ENCODE assay signal across 19 cellular contexts in genomic region chr1:184686540-184686939, GRCh38.
A peak's percentile ranks its signal among the peaks of the same experiment; 100 is the strongest.
DNase-seq lines count a peak whose midpoint lies in the region; ATAC-seq, FAIRE-seq and TF ChIP-seq lines count a peak whose summit lies in the region.
"Had no signal": no experiment of that assay in that cellular context is flagged by ENCODE, and none has a peak within 500 bp of the region (broad histone marks: within the 10 kb centered on the region; RNA-seq: fewer than 3 reads in every experiment).

No MANE protein-coding gene starts in this region.

- FAIRE-seq in GM12891 (lab: Jason Lieb, UNC) (no peak), D721Med (lab: Jason Lieb, UNC) (no peak)
- FAIRE-seq: RCC 7860 had no signal

- POLR2A ChIA-PET in activated CD4-positive, alpha-beta memory T cell treated with anti-CD3 and anti-CD28 coated beads for 36 hours (lab: Charles Lee): no interaction called here

- no peak overlapping the region for H3K4me3 ChIP-seq in body of pancreas
- H3K4me3 ChIP-seq: neural progenitor cell had no signal

- no peak for TF ChIP-seq CTCF in body of pancreas (IDR thresholded peaks at IDR 0.05)
- no peak for TF ChIP-seq CTCF in D721Med (IDR thresholded peaks at IDR 0.05; ENCODE audit: insufficient read depth, missing control alignments)

- no peak overlapping the region for H3K4me3 Mint-ChIP-seq in activated CD4-positive, alpha-beta memory T cell treated with anti-CD3 and anti-CD28 coated beads for 36 hours
- H3K4me3 Mint-ChIP-seq: activated CD8-positive, alpha-beta memory T cell treated with anti-CD3 and anti-CD28 coated beads, Interleukin-2, amount 10 ng/mL, durations not matched to agents 7 days and 5 days; B cell; brain; neural progenitor cell had no signal

- no peaks in the 10 kb centered on the region for H3K9me3 ChIP-seq in body of pancreas

- no peaks in the 10 kb centered on the region for H3K36me3 ChIP-seq in body of pancreas (replicated peaks in 1 of 2; ENCODE audit: insufficient read depth in 1 of 2, low read depth in 2 of 2)
- H3K36me3 ChIP-seq: neural progenitor cell had no signal

- H3K4me1 ChIP-seq in body of pancreas: no peaks in the 10 kb centered on the region

- no peak for TF ChIP-seq POLR2A in body of pancreas (IDR thresholded peaks at IDR 0.05)
- TF ChIP-seq POLR2A in GM12891 (IDR thresholded peaks at IDR 0.05; ENCODE audit: low read depth, low read length): no peak

- no peak overlapping the region for H3K27ac Mint-ChIP-seq in activated CD4-positive, alpha-beta memory T cell treated with anti-CD3 and anti-CD28 coated beads for 36 hours
- H3K27ac Mint-ChIP-seq: activated CD8-positive, alpha-beta memory T cell treated with anti-CD3 and anti-CD28 coated beads, Interleukin-2, amount 10 ng/mL, durations not matched to agents 7 days and 5 days; B cell; neural progenitor cell had no signal

- no peaks in the 10 kb centered on the region for H3K27me3 Mint-ChIP-seq in activated CD4-positive, alpha-beta memory T cell treated with anti-CD3 and anti-CD28 coated beads for 36 hours
- H3K27me3 Mint-ChIP-seq: activated CD8-positive, alpha-beta memory T cell treated with anti-CD3 and anti-CD28 coated beads, Interleukin-2, amount 10 ng/mL, durations not matched to agents 7 days and 5 days; B cell; brain had no signal

- no peaks in the 10 kb centered on the region for H3K36me3 Mint-ChIP-seq in activated CD4-positive, alpha-beta memory T cell treated with anti-CD3 and anti-CD28 coated beads for 36 hours
- H3K36me3 Mint-ChIP-seq: activated CD8-positive, alpha-beta memory T cell treated with anti-CD3 and anti-CD28 coated beads, Interleukin-2, amount 10 ng/mL, durations not matched to agents 7 days and 5 days; neural progenitor cell had no signal

- intact Hi-C loops in body of pancreas (cut with DNase I): loop anchor here (5.0 kb wide), 1 partner anchor 609 kb away; no protein-coding TSS in a partner anchor
- intact Hi-C loops in activated CD4-positive, alpha-beta memory T cell treated with anti-CD3 and anti-CD28 coated beads for 36 hours (cut with micrococcal nuclease): no loop called here

- no peaks in the 10 kb centered on the region for H3K27me3 ChIP-seq in body of pancreas
- H3K27me3 ChIP-seq: neural progenitor cell had no signal

- 23 to 39% methylated on average over 3 of the region's 3 CpGs for WGBS in body of pancreas, 2 donors

- CTCF ChIA-PET in activated CD4-positive, alpha-beta memory T cell treated with anti-CD3 and anti-CD28 coated beads for 36 hours (lab: Charles Lee): interaction anchor here (1.3 kb wide), 1 partner anchor 23 kb away, joined by 3 read pairs; no protein-coding TSS in a partner anchor

- H3K4me1 Mint-ChIP-seq in activated CD4-positive, alpha-beta memory T cell treated with anti-CD3 and anti-CD28 coated beads for 36 hours (ENCODE audit: low read depth): no peaks in the 10 kb centered on the region
- H3K4me1 Mint-ChIP-seq: activated CD8-positive, alpha-beta memory T cell treated with anti-CD3 and anti-CD28 coated beads, Interleukin-2, amount 10 ng/mL, durations not matched to agents 7 days and 5 days had no signal

- no peak for ATAC-seq in body of pancreas
- ATAC-seq in left lobe of liver: peak; percentile 17
- ATAC-seq: activated CD4-positive, CD25-positive, alpha-beta regulatory T cell treated with anti-CD3 and anti-CD28 coated beads, Interleukin-2, amount 50 U/mL, for 24 hours; activated CD8-positive, alpha-beta memory T cell treated with anti-CD3 and anti-CD28 coated beads, Interleukin-2, amount 10 ng/mL, durations not matched to agents 7 days and 5 days; sciatic nerve had no signal

- DNase-seq in EL: peak; percentile 10
- DNase-seq in MV-4-11 (lab: John Stamatoyannopoulos, UW): peak; percentile 27
- peak; percentile 16 to 48 (median 42) for DNase-seq in body of pancreas
- DNase-seq in left lobe of liver (ENCODE audit: low spot score): no peak
- DNase-seq in NCI-H2081 (lab: John Stamatoyannopoulos, UW): no peak
- no peak for DNase-seq in GM12891 (ENCODE audit: insufficient read length, low spot score)
- DNase-seq in activated CD4-positive, alpha-beta memory T cell treated with anti-CD3 and anti-CD28 coated beads for 36 hours: no peak
- DNase-seq in D721Med (ENCODE audit: insufficient read length, low spot score): no peak
- DNase-seq: activated CD8-positive, alpha-beta memory T cell treated with anti-CD3 and anti-CD28 coated beads, Interleukin-2, amount 10 ng/mL, durations not matched to agents 7 days and 5 days; activated gamma-delta T cell treated with Interleukin-2 at 50 U/mL for 16 hours; NCI-H1436; NCI-H510A; stimulated activated CD4-positive, alpha-beta T cell treated with anti-CD3 and anti-CD28 coated beads, Interleukin-2, amount 100 ng/mL, for 48 hours had no signal

- H3K27ac ChIP-seq in body of pancreas: no peak overlapping the region
- H3K27ac ChIP-seq: neural progenitor cell had no signal

- H3K9me3 Mint-ChIP-seq in activated CD4-positive, alpha-beta memory T cell treated with anti-CD3 and anti-CD28 coated beads for 36 hours: peaks cover 2% of the 10 kb centered on the region

TF ChIP-seq in GM12891, 5 proteins besides CTCF, POLR2A, EP300 and RAD21:
- no peak for TF ChIP-seq POLR2AphosphoS5 (IDR thresholded peaks at IDR 0.05; ENCODE audit: low read depth, low read length)
- TF ChIP-seq TAF1 (IDR thresholded peaks at IDR 0.05; ENCODE audit: low read depth, low read length): no peak
- no peak for TF ChIP-seq PAX5 (IDR thresholded peaks at IDR 0.05; ENCODE audit: insufficient read depth, low read length, severe bottlenecking)
- TF ChIP-seq POU2F2 (IDR thresholded peaks at IDR 0.05; ENCODE audit: low read depth, low read length): no peak
- TF ChIP-seq SPI1 (IDR thresholded peaks at IDR 0.05; ENCODE audit: low read depth, low read length): no peak

Comparison
In these comparisons a context has a peak if more than half of its experiments do, and no peak if none do; other contexts are left out.
1. DNase-seq: peak in EL (single experiment), MV-4-11 (single experiment) and body of pancreas (4 of 4); none in left lobe of liver (single experiment), NCI-H2081 (0 of 2), GM12891 (single experiment), activated CD4-positive, alpha-beta memory T cell treated with anti-CD3 and anti-CD28 coated beads for 36 hours (single experiment) and D721Med (single experiment).